8 cellular contexts compared by ENCODE assay signal in the genomic region with DNA sequence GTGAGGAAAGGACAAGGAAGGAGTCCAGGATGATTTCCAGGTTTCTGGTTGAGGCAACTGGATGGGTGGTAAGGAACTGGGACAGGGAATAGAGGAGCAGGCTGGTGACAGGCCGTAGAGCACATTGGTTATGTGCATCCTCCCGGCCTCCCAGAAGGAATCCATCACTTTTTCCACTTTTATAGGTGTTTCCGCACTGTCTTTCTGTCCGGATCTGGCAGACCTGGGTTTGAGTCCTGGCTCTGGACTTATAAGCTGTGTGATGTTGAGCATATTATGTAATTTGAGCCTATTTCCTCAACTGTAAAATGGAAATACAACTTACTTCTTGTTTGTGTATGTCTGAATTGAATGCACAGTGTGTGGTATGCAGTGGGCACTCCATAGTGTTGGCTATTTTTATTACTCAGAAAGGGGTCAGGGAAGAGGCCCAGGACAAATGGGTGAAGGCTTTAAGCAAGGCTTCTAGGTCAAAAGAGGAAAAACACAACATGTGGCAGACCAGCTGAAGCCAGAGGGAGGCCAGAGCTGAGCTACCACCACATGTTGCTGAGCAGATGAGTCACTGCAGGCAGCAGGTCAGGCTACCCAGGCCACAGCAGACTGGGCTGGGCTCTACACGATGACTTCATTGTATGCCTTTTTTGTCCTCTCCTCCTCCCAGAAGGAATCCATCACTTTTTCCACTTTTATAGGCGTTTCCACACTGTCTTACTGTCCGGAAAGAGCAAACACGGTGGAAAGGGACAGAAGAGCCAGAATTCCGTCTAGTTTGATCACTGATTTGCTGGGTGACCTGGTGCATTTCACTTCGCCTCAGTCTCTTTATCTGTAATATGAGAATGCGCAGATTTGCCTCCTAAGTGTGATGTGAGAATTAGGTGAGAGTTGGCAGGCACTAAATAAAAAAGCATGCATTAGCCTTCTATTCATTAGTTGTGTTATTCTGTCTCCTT. TPM values are rescaled to one million over a fixed set of nuclear protein-coding genes. Genes with fewer than 3 reads are reported as not detected.
DNase-seq lines count a peak whose midpoint lies in the region; ATAC-seq and TF ChIP-seq lines count a peak whose summit lies in the region.

No MANE protein-coding gene starts in this region.

- no peak for TF ChIP-seq POLR2A in gastrocnemius medialis (IDR thresholded peaks at IDR 0.05)

- intact Hi-C loops in gastrocnemius medialis (cut with DNase I; ENCODE audit: low total_unique reads), result loop anchor here (1.0 to 5.0 kb wide), 4 partner anchors 52 to 330 kb away; a partner anchor contains a TSS

- H3K9ac ChIP-seq in HUES64 (ENCODE audit: low read depth, low read length), result peak overlapping the region; percentile 66; the same call in 1 of the 2 replicates
- H3K9ac ChIP-seq in iPS-20b (ENCODE audit: low read depth, low read length), result peak overlapping the region; percentile 69; the same call in 1 of the 2 replicates

- peaks cover 37% of the 10 kb centered on the region; the same call in 1 of the 2 replicates for H3K27me3 ChIP-seq in HUES64 (ENCODE audit: insufficient read depth, low read length)
- peaks cover 10% of the 10 kb centered on the region; the same call in 1 of the 2 replicates for H3K27me3 ChIP-seq in iPS-20b (ENCODE audit: insufficient read depth, low read length)
- H3K27me3 ChIP-seq in gastrocnemius medialis, result no peaks in the 10 kb centered on the region

- no peaks in the 10 kb centered on the region for H3K27me3 Mint-ChIP-seq in activated naive CD4-positive, alpha-beta T cell treated with anti-CD3 and anti-CD28 coated beads, Interleukin-2, amount 50 U/mL, for 24 hours

- H3K36me3 ChIP-seq in HUES64 (ENCODE audit: insufficient read depth, low read length) (peaks cover 16% of the 10 kb centered on the region; the same call in 1 of the 2 replicates), iPS-20b (ENCODE audit: insufficient read depth, low read depth, low read length) (peaks cover 14% of the 10 kb centered on the region), gastrocnemius medialis (no peaks in the 10 kb centered on the region)

- no peaks in the 10 kb centered on the region for H3K36me3 Mint-ChIP-seq in activated naive CD4-positive, alpha-beta T cell treated with anti-CD3 and anti-CD28 coated beads, Interleukin-2, amount 50 U/mL, for 24 hours

- H3K27ac Mint-ChIP-seq in activated naive CD4-positive, alpha-beta T cell treated with anti-CD3 and anti-CD28 coated beads, Interleukin-2, amount 50 U/mL, for 24 hours, result peak overlapping the region; percentile 63

- ATAC-seq in gastrocnemius medialis, result peak; percentile 83 to 89
- no peak for ATAC-seq in HG03460 (IDR thresholded peaks at IDR 0.05; ENCODE audit: unreplicated experiment)

- no peak for DNase-seq in activated naive CD4-positive, alpha-beta T cell (lab: John Stamatoyannopoulos, UW)
- DNase-seq in RKO (ENCODE audit: low spot score) (peak; percentile 98), cardiac fibroblast (ENCODE audit: low read depth in 2 of 2) (peak; percentile 93 to 98), gastrocnemius medialis (peak; percentile 92)

- 56% methylated on average over 11 of the region's 11 CpGs for WGBS in HUES64

- H3K4me3 Mint-ChIP-seq in activated naive CD4-positive, alpha-beta T cell treated with anti-CD3 and anti-CD28 coated beads, Interleukin-2, amount 50 U/mL, for 24 hours, result peak overlapping the region; percentile 95

- H3K4me1 ChIP-seq in HUES64 (ENCODE audit: insufficient read depth, low read length), result peaks cover 14% of the 10 kb centered on the region
- H3K4me1 ChIP-seq in iPS-20b (ENCODE audit: insufficient read depth, low read length), result peaks cover 10% of the 10 kb centered on the region
- peaks cover 22 to 40% of the 10 kb centered on the region in 2 donors for H3K4me1 ChIP-seq in gastrocnemius medialis

- in situ Hi-C loops in gastrocnemius medialis (cut with MboI; ENCODE audit: low sequenced_read_pairs in 4 of 4), result no loop called here

- H3K4me1 Mint-ChIP-seq in activated naive CD4-positive, alpha-beta T cell treated with anti-CD3 and anti-CD28 coated beads, Interleukin-2, amount 50 U/mL, for 24 hours, result peaks cover 32% of the 10 kb centered on the region

- H3K9me3 ChIP-seq in HUES64 (ENCODE audit: insufficient read depth, low read depth, low read length) (no peaks in the 10 kb centered on the region), iPS-20b (ENCODE audit: insufficient read depth, low read depth, low read length) (no peaks in the 10 kb centered on the region), gastrocnemius medialis (no peaks in the 10 kb centered on the region)

- TF ChIP-seq CTCF in cardiac fibroblast (IDR thresholded peaks at IDR 0.05; ENCODE audit: low read depth, low read length), result no peak
- no peak for TF ChIP-seq CTCF in gastrocnemius medialis (IDR thresholded peaks at IDR 0.05 in 4 of 5, conservative IDR thresholded peaks at IDR 0.05 in 1 of 5)

- H3K4me3 ChIP-seq in HUES64 (ENCODE audit: low read length), result peak overlapping the region; percentile 76
- peak overlapping the region; percentile 48 for H3K4me3 ChIP-seq in cardiac fibroblast (replicated peaks in 1 of 2; ENCODE audit: low read depth in 2 of 2, low read length in 2 of 2)
- peak overlapping the region; percentile 72 for H3K4me3 ChIP-seq in iPS-20b (ENCODE audit: low read length)
- peak overlapping the region; percentile 54 to 75 (median 66) for H3K4me3 ChIP-seq in gastrocnemius medialis

- H3K27ac ChIP-seq in HUES64 (ENCODE audit: low read depth, low read length) (peak overlapping the region; percentile 36; the same call in 1 of the 2 replicates), iPS-20b (ENCODE audit: low read length) (no peak overlapping the region), gastrocnemius medialis (peak overlapping the region; percentile 88 to 96 (median 92))

- H3K9me3 Mint-ChIP-seq in activated naive CD4-positive, alpha-beta T cell treated with anti-CD3 and anti-CD28 coated beads, Interleukin-2, amount 50 U/mL, for 24 hours, result no peaks in the 10 kb centered on the region

RNA-seq across cellular contexts. Expression of a gene that starts 0.8 kb away (rescaled TPM):
- 19.2 TPM for polyA plus RNA-seq in HUES64 (2013, experiment 1 of 2)
- polyA plus RNA-seq in HUES64 (2013, experiment 2 of 2), result 22.2 TPM
- total RNA-seq in gastrocnemius medialis, result 100 to 1,000 TPM; 110 to 195 (median 162) TPM

RNA-seq across cellular contexts. Expression of a gene that starts 52.2 kb away (rescaled TPM):
- 5.7 TPM for polyA plus RNA-seq in HUES64 (2013, experiment 1 of 2)
- polyA plus RNA-seq in HUES64 (2013, experiment 2 of 2), result 5.8 TPM
- 10 to 100 TPM in 1 of 4 donors, 1 to 10 TPM in 3; 5.6 to 11.7 (median 7.1) TPM for total RNA-seq in gastrocnemius medialis

Comparison
In these comparisons a context has a peak if more than half of its experiments do, and no peak if none do; other contexts are left out.
1. DNase-seq: peak in RKO (single experiment), cardiac fibroblast (2 of 2) and gastrocnemius medialis (2 of 2); none in activated naive CD4-positive, alpha-beta T cell (0 of 4).
2. Peak in every context shown above with its lines, with median percentiles within 50 percentile points of each other: H3K4me3 ChIP-seq.